ENCODE assay signal across 9 cellular contexts in genomic region chr1:70528591-70529333, GRCh38.
DNase-seq lines count a peak whose midpoint lies in the region; ATAC-seq, FAIRE-seq and TF ChIP-seq lines count a peak whose summit lies in the region.
"Had no signal": no experiment of that assay in that cellular context is flagged by ENCODE, and none has a peak within 500 bp of the region (broad histone marks: within the 10 kb centered on the region; RNA-seq: fewer than 3 reads in every experiment).

No MANE protein-coding gene starts in this region.

- peak; percentile 62 for FAIRE-seq in endothelial cell of umbilical vein (lab: Jason Lieb, UNC)

- dilution Hi-C loops in endothelial cell of umbilical vein (cut with MboI; ENCODE audit: extremely low pct_ligation_motif_present, low sequenced_read_pairs), result no loop called here

- no TSS peak for BruUV-seq in endothelial cell of umbilical vein (replicated peaks; lab: Mats Ljungman, UMichigan)

- H3K4me3 ChIP-seq in OCI-LY3 (ENCODE audit: low read length), result no peak overlapping the region
- no peak overlapping the region for H3K4me3 ChIP-seq in endothelial cell of umbilical vein (replicated peaks in 1 of 3; ENCODE audit: insufficient read depth in 1 of 3, low read depth in 1 of 3, low read length in 3 of 3)

- DNase-seq in CMK (ENCODE audit: low read depth) (peak; percentile 25), endothelial cell of umbilical vein (ENCODE audit: low read depth, low spot score) (peak; percentile 26), NCI-H226 (no peak)
- DNase-seq in naive thymus-derived CD8-positive, alpha-beta T cell, result peak in 2 of 10 donors; percentile 2 to 10
- no peak for DNase-seq in activated T-cell treated with anti-CD3 and anti-CD28 coated beads, Interleukin-2, amount 50 U/mL, for 24 hours

- H3K9me3 ChIP-seq in OCI-LY3 (ENCODE audit: insufficient read depth, low read length) (no peaks in the 10 kb centered on the region), endothelial cell of umbilical vein (replicated peaks; ENCODE audit: control insufficient read depth, insufficient read depth, low read length) (no peaks in the 10 kb centered on the region)

- TF ChIP-seq POLR2A in GM18505 (IDR thresholded peaks at IDR 0.05; ENCODE audit: borderline replicate concordance, extremely low read depth, insufficient read depth, insufficient read length) (no peak), endothelial cell of umbilical vein (IDR thresholded peaks at IDR 0.05; ENCODE audit: low read depth, low read length) (no peak)

- peaks cover 7 to 36% (median 15%) of the 10 kb centered on the region in 5 donors for H3K27me3 Mint-ChIP-seq in naive thymus-derived CD8-positive, alpha-beta T cell
- peaks cover 22% of the 10 kb centered on the region for H3K27me3 Mint-ChIP-seq in activated T-cell treated with anti-CD3 and anti-CD28 coated beads, Interleukin-2, amount 50 U/mL, for 24 hours

- H4K20me1 ChIP-seq in OCI-LY3 (ENCODE audit: insufficient read depth, low read length) (no peaks in the 10 kb centered on the region), endothelial cell of umbilical vein (replicated peaks; ENCODE audit: control insufficient read depth, extremely low read depth, insufficient read depth, low read length) (no peaks in the 10 kb centered on the region)

- H2AFZ ChIP-seq in OCI-LY3 (ENCODE audit: low read depth, low read length) (0 out of 2 replicates have a peak overlapping the region, but pooled peaks have one; percentile 22), endothelial cell of umbilical vein (ENCODE audit: low read depth, low read length) (no peak overlapping the region)
- H2AFZ ChIP-seq: parathyroid adenoma had no signal

- peak; percentile 51 for ATAC-seq in GM18505 (IDR thresholded peaks at IDR 0.05; ENCODE audit: unreplicated experiment)
- peak; percentile 72 for ATAC-seq in HG03175 (IDR thresholded peaks at IDR 0.05; ENCODE audit: unreplicated experiment)
- ATAC-seq in naive thymus-derived CD8-positive, alpha-beta T cell, result peak; percentile 56 to 58

- H3K4me3 Mint-ChIP-seq in naive thymus-derived CD8-positive, alpha-beta T cell, result no peak overlapping the region
- H3K4me3 Mint-ChIP-seq in activated T-cell treated with anti-CD3 and anti-CD28 coated beads, Interleukin-2, amount 50 U/mL, for 24 hours, result no peak overlapping the region

- TF ChIP-seq CTCF in OCI-LY3 (IDR thresholded peaks at IDR 0.05; ENCODE audit: low read depth, low read length), result peak; percentile 53
- peak; percentile 29 to 53 for TF ChIP-seq CTCF in endothelial cell of umbilical vein (IDR thresholded peaks at IDR 0.05; ENCODE audit: extremely low read depth in 1 of 2, insufficient read depth in 1 of 2, low read depth in 1 of 2, low read length in 2 of 2)

- H3K36me3 ChIP-seq in OCI-LY3 (replicated peaks; ENCODE audit: low read depth, low read length) (no peaks in the 10 kb centered on the region), endothelial cell of umbilical vein (ENCODE audit: control insufficient read depth in 2 of 2, extremely low read depth in 1 of 2, insufficient read depth in 2 of 2, low read length in 2 of 2) (no peaks in the 10 kb centered on the region)

- H3K4me1 ChIP-seq in OCI-LY3 (ENCODE audit: low read length), result no peaks in the 10 kb centered on the region
- H3K4me1 ChIP-seq in endothelial cell of umbilical vein (ENCODE audit: control insufficient read depth, extremely low read depth, insufficient read depth, low read length), result no peaks in the 10 kb centered on the region
- H3K4me1 ChIP-seq: parathyroid adenoma had no signal

- POLR2A ChIA-PET in endothelial cell of umbilical vein (lab: Charles Lee), result no interaction called here
- POLR2A ChIA-PET in naive thymus-derived CD8-positive, alpha-beta T cell (lab: Charles Lee), result no interaction called here

- peak overlapping the region in 1 of 10 donors; percentile 9 for H3K27ac Mint-ChIP-seq in naive thymus-derived CD8-positive, alpha-beta T cell
- no peak overlapping the region for H3K27ac Mint-ChIP-seq in activated T-cell treated with anti-CD3 and anti-CD28 coated beads, Interleukin-2, amount 50 U/mL, for 24 hours

- no peaks in the 10 kb centered on the region for H3K9me3 Mint-ChIP-seq in naive thymus-derived CD8-positive, alpha-beta T cell
- H3K9me3 Mint-ChIP-seq in activated T-cell treated with anti-CD3 and anti-CD28 coated beads, Interleukin-2, amount 50 U/mL, for 24 hours, result no peaks in the 10 kb centered on the region

- H3K4me1 Mint-ChIP-seq in naive thymus-derived CD8-positive, alpha-beta T cell, result peaks cover 0 to 10% (median 4%) of the 10 kb centered on the region in 4 donors
- H3K4me1 Mint-ChIP-seq in activated T-cell treated with anti-CD3 and anti-CD28 coated beads, Interleukin-2, amount 50 U/mL, for 24 hours (ENCODE audit: low read depth), result peaks cover 5% of the 10 kb centered on the region

- no peaks in the 10 kb centered on the region for H3K9me1 ChIP-seq in endothelial cell of umbilical vein (replicated peaks; ENCODE audit: control insufficient read depth, extremely low read depth, insufficient read depth, low read length)

- H3K27me3 ChIP-seq in OCI-LY3 (ENCODE audit: low read depth, low read length) (no peaks in the 10 kb centered on the region), endothelial cell of umbilical vein (ENCODE audit: control insufficient read depth in 2 of 2, insufficient read depth in 2 of 2, low read length in 2 of 2) (peaks cover 5 to 12% of the 10 kb centered on the region in 2 experiments)

- no peaks in the 10 kb centered on the region for H3K36me3 Mint-ChIP-seq in naive thymus-derived CD8-positive, alpha-beta T cell
- no peaks in the 10 kb centered on the region for H3K36me3 Mint-ChIP-seq in activated T-cell treated with anti-CD3 and anti-CD28 coated beads, Interleukin-2, amount 50 U/mL, for 24 hours (ENCODE audit: low read depth)

- intact Hi-C loops in endothelial cell of umbilical vein (cut with micrococcal nuclease), result loop anchor here (1.0 kb wide), 1 partner anchor 522 kb away; no protein-coding TSS in a partner anchor

- CTCF ChIA-PET in endothelial cell of umbilical vein (lab: Charles Lee), result interaction anchor here (0.9 to 3.5 kb wide), 7 partner anchors 9 to 523 kb away, joined by 3 to 31 read pairs (median 3); partner anchors contain the start of gene PTGER3

- H3K4me2 ChIP-seq in OCI-LY3 (ENCODE audit: low read length) (peak overlapping the region; percentile 28), endothelial cell of umbilical vein (ENCODE audit: insufficient read depth, low read length) (no peak overlapping the region)

- H3K9ac ChIP-seq in OCI-LY3 (ENCODE audit: low read length) (no peak overlapping the region), endothelial cell of umbilical vein (replicated peaks; ENCODE audit: extremely low read depth, insufficient read depth, low read length) (no peak overlapping the region)
- H3K9ac ChIP-seq: parathyroid adenoma had no signal

- H3K27ac ChIP-seq in OCI-LY3 (ENCODE audit: low read length), result no peak overlapping the region
- no peak overlapping the region for H3K27ac ChIP-seq in endothelial cell of umbilical vein (ENCODE audit: insufficient read depth, low read depth, low read length)
- H3K27ac ChIP-seq: parathyroid adenoma had no signal

- no peaks in the 10 kb centered on the region for H3K79me2 ChIP-seq in OCI-LY3 (ENCODE audit: low read length)
- no peaks in the 10 kb centered on the region for H3K79me2 ChIP-seq in endothelial cell of umbilical vein (ENCODE audit: control insufficient read depth, insufficient read depth, low read length)
- H3K79me2 ChIP-seq: parathyroid adenoma had no signal

TF ChIP-seq in endothelial cell of umbilical vein, 7 proteins besides CTCF, POLR2A, EP300 and RAD21:
- TF ChIP-seq EZH2 (IDR thresholded peaks at IDR 0.05; ENCODE audit: borderline replicate concordance, low read depth, low read length, severe bottlenecking) (no peak), JUN (IDR thresholded peaks at IDR 0.05; ENCODE audit: borderline replicate concordance, insufficient read depth, insufficient read length, low read depth) (no peak), POLR2AphosphoS5 (IDR thresholded peaks at IDR 0.05; ENCODE audit: insufficient read depth, low read depth, low read length) (no peak), MYC (IDR thresholded peaks at IDR 0.05; ENCODE audit: low read depth, low read length) (no peak), FOS (IDR thresholded peaks at IDR 0.05; ENCODE audit: borderline replicate concordance, insufficient read depth, low read length) (no peak), GATA2 (IDR thresholded peaks at IDR 0.05; ENCODE audit: insufficient read depth, insufficient read length, low read depth, low read length) (no peak), MAX (IDR thresholded peaks at IDR 0.05; ENCODE audit: insufficient read depth, insufficient read length) (no peak)

Comparison
In these comparisons a context has a peak if more than half of its experiments do, and no peak if none do; other contexts are left out.
1. DNase-seq: peak in CMK (single experiment) and endothelial cell of umbilical vein (single experiment); none in activated T-cell treated with anti-CD3 and anti-CD28 coated beads, Interleukin-2, amount 50 U/mL, for 24 hours (single experiment) and NCI-H226 (single experiment).
2. Peak in every context shown above with its lines, with median percentiles within 50 percentile points of each other: ATAC-seq.